29 cellular contexts compared by ENCODE assay signal in the genomic region with DNA sequence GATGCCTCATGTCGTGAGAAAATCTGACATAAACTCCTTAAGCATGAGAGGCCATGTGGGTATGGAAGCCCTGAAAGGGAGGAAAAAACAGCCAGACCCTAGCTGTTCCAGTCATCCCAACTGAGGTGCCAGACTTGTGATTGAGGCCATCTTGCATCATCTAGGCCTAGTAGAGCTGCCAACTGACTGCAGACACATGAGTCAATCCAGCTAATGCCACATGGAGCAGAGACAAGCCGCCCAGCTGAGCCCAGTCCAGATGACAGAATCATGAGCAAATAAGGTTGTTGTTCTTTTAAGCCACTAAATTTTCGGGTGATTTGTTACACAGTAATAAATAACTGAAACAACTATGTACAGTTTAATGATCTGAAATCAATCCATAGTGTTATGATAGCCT.
A peak's percentile ranks its signal among the peaks of the same experiment; 100 is the strongest.
DNase-seq lines count a peak whose midpoint lies in the region; ATAC-seq and TF ChIP-seq lines count a peak whose summit lies in the region.
"Had no signal": no experiment of that assay in that cellular context is flagged by ENCODE, and none has a peak within 500 bp of the region (broad histone marks: within the 10 kb centered on the region; RNA-seq: fewer than 3 reads in every experiment).

No MANE protein-coding gene starts in this region.

- no peak overlapping the region for H3K27ac Mint-ChIP-seq in GM23338
- H3K27ac Mint-ChIP-seq: activated B cell treated with CpG ODN at 0.5 μM for 24 hours; activated CD4-positive, alpha-beta T cell treated with anti-CD3 and anti-CD28 coated beads, Interleukin-2, amount 10 ng/mL, durations not matched to agents 7 days and 5 days; memory B cell; stimulated activated memory B cell treated with anti-CD40 and anti-IgM and Interleukin-4, amounts not matched to agents 10 μg/mL and 1 μg/mL and 100 μg/mL, for 72 hours had no signal

- no peaks in the 10 kb centered on the region; the same call in 2 of the 3 replicates for H3K9me3 Mint-ChIP-seq in GM23338
- H3K9me3 Mint-ChIP-seq: activated B cell treated with CpG ODN at 0.5 μM for 24 hours; activated CD4-positive, alpha-beta T cell treated with anti-CD3 and anti-CD28 coated beads, Interleukin-2, amount 10 ng/mL, durations not matched to agents 7 days and 5 days; memory B cell; stimulated activated memory B cell treated with anti-CD40 and anti-IgM and Interleukin-4, amounts not matched to agents 10 μg/mL and 1 μg/mL and 100 μg/mL, for 72 hours had no signal

- no peak for ATAC-seq in GM23338
- ATAC-seq in esophagus mucosa: peak; percentile 89
- peak; percentile 29 to 86 (median 80) for ATAC-seq in right lobe of liver
- ATAC-seq in HG03469 (IDR thresholded peaks at IDR 0.05; ENCODE audit: unreplicated experiment): no peak
- no peak for ATAC-seq in GM19467 (IDR thresholded peaks at IDR 0.05; ENCODE audit: unreplicated experiment)
- ATAC-seq: left cardiac atrium; stimulated activated memory B cell treated with anti-CD40 and anti-IgM and Interleukin-4, amounts not matched to agents 10 μg/mL and 1 μg/mL and 100 μg/mL, for 72 hours; upper lobe of right lung had no signal

- H3K27me3 ChIP-seq in GM23338 (ENCODE audit: insufficient read depth): no peaks in the 10 kb centered on the region
- H3K27me3 ChIP-seq in right lobe of liver: no peaks in the 10 kb centered on the region
- no peaks in the 10 kb centered on the region for H3K27me3 ChIP-seq in SK-N-SH (ENCODE audit: insufficient read depth)
- H3K27me3 ChIP-seq: BLaER1 treated with 17β-estradiol and CSF1 and Interleukin-3, amounts not matched to agents 10 nM and 100 nM; colonic mucosa; gastrocnemius medialis; hepatocyte; suprapubic skin; upper lobe of right lung had no signal

- H3K79me2 ChIP-seq in GM23338 (replicated peaks; ENCODE audit: insufficient read depth): no peaks in the 10 kb centered on the region
- no peaks in the 10 kb centered on the region for H3K79me2 ChIP-seq in SK-N-SH (ENCODE audit: insufficient read depth)
- H3K79me2 ChIP-seq: hepatocyte had no signal

- TF ChIP-seq CTCF in GM23338 (conservative IDR thresholded peaks at IDR 0.05; ENCODE audit: low read depth in 2 of 2) (no peak), right lobe of liver (IDR thresholded peaks at IDR 0.05) (no peak), SK-N-SH (IDR thresholded peaks at IDR 0.05) (no peak)

- intact Hi-C loops in right lobe of liver (cut with DNase I): no loop called here

- 33% methylated on average over 3 of the region's 3 CpGs for WGBS in right lobe of liver (ENCODE audit: insufficient coverage, low coverage, low lambda C conversion rate, missing lambda C conversion rate)
- WGBS in SK-N-SH (ENCODE audit: low lambda C conversion rate): 12% methylated on average over 3 of the region's 3 CpGs

- DNase-seq in GM23338 (ENCODE audit: low spot score) (no peak), NCI-H460 (ENCODE audit: extremely low read depth, low read depth) (peak; percentile 71), right lobe of liver (peak in 2 of 3 donors; percentile 35 to 72), SK-N-SH (no peak), H4 (ENCODE audit: low spot score) (no peak)
- DNase-seq: activated B cell treated with CpG ODN at 0.5 μM for 24 hours; activated CD4-positive, alpha-beta T cell treated with anti-CD3 and anti-CD28 coated beads, Interleukin-2, amount 10 ng/mL, durations not matched to agents 7 days and 5 days; activated gamma-delta T cell; colonic mucosa; DMS53; effector memory CD4-positive, alpha-beta T cell; GOT3; KG1; left cardiac atrium; NCI-H1436 treated with DMSO at 0.1 percent for 48 hours; NCI-H748 treated with DMSO at 0.1 percent for 48 hours; RPMI8226; T-helper 1 cell; upper lobe of right lung had no signal

- no peak for TF ChIP-seq EP300 in SK-N-SH (IDR thresholded peaks at IDR 0.05; ENCODE audit: borderline replicate concordance in 1 of 2, low read depth in 1 of 2, low read length in 1 of 2)

- H3K27ac ChIP-seq in GM23338 (ENCODE audit: low read depth) (no peak overlapping the region), right lobe of liver (no peak overlapping the region), SK-N-SH (ENCODE audit: low read depth in 2 of 2, low read length in 1 of 2) (no peak overlapping the region)
- H3K27ac ChIP-seq: BLaER1 treated with 17β-estradiol and CSF1 and Interleukin-3, amounts not matched to agents 10 nM and 100 nM; colonic mucosa; gastrocnemius medialis; hepatocyte; skin epidermis; suprapubic skin; upper lobe of right lung had no signal

- H3K4me3 Mint-ChIP-seq in GM23338: no peak overlapping the region
- H3K4me3 Mint-ChIP-seq: activated B cell treated with CpG ODN at 0.5 μM for 24 hours; activated CD4-positive, alpha-beta T cell treated with anti-CD3 and anti-CD28 coated beads, Interleukin-2, amount 10 ng/mL, durations not matched to agents 7 days and 5 days; memory B cell; stimulated activated memory B cell treated with anti-CD40 and anti-IgM and Interleukin-4, amounts not matched to agents 10 μg/mL and 1 μg/mL and 100 μg/mL, for 72 hours had no signal

- H4K20me1 ChIP-seq in GM23338 (replicated peaks; ENCODE audit: insufficient read depth) (no peaks in the 10 kb centered on the region), SK-N-SH (ENCODE audit: insufficient read depth) (no peaks in the 10 kb centered on the region)
- H4K20me1 ChIP-seq: BLaER1 treated with 17β-estradiol and CSF1 and Interleukin-3, amounts not matched to agents 10 nM and 100 nM had no signal

- H3K9ac ChIP-seq in SK-N-SH: no peak overlapping the region
- H3K9ac ChIP-seq: BLaER1 treated with 17β-estradiol and CSF1 and Interleukin-3, amounts not matched to agents 10 nM and 100 nM had no signal

- H3F3A ChIP-seq in GM23338 (replicated peaks; ENCODE audit: low read depth) (no peaks in the 10 kb centered on the region), SK-N-SH (replicated peaks; ENCODE audit: insufficient read depth) (no peaks in the 10 kb centered on the region)

- no peaks in the 10 kb centered on the region for H3K36me3 Mint-ChIP-seq in GM23338 (ENCODE audit: low read depth)
- H3K36me3 Mint-ChIP-seq: memory B cell; stimulated activated memory B cell treated with anti-CD40 and anti-IgM and Interleukin-4, amounts not matched to agents 10 μg/mL and 1 μg/mL and 100 μg/mL, for 72 hours had no signal

- H3K4me2 ChIP-seq in GM23338: no peak overlapping the region
- H3K4me2 ChIP-seq in SK-N-SH: no peak overlapping the region
- H3K4me2 ChIP-seq: BLaER1 treated with 17β-estradiol and CSF1 and Interleukin-3, amounts not matched to agents 10 nM and 100 nM; hepatocyte had no signal

- H3K36me3 ChIP-seq in GM23338 (ENCODE audit: insufficient read depth) (no peaks in the 10 kb centered on the region), right lobe of liver (no peaks in the 10 kb centered on the region), SK-N-SH (replicated peaks in 1 of 2; ENCODE audit: control insufficient read depth in 1 of 2, insufficient read depth in 2 of 2, low read length in 1 of 2) (no peaks in the 10 kb centered on the region)
- H3K36me3 ChIP-seq: BLaER1 treated with 17β-estradiol and CSF1 and Interleukin-3, amounts not matched to agents 10 nM and 100 nM; colonic mucosa; gastrocnemius medialis; suprapubic skin; upper lobe of right lung had no signal

- H3K9me2 ChIP-seq in GM23338 (ENCODE audit: insufficient read depth) (no peaks in the 10 kb centered on the region), SK-N-SH (no peaks in the 10 kb centered on the region)

- CTCF ChIA-PET in SK-N-SH (lab: Yijun Ruan, JAX): no interaction called here

- H3K9me3 ChIP-seq in right lobe of liver (no peaks in the 10 kb centered on the region), SK-N-SH (no peaks in the 10 kb centered on the region)
- H3K9me3 ChIP-seq: BLaER1 treated with 17β-estradiol and CSF1 and Interleukin-3, amounts not matched to agents 10 nM and 100 nM; colonic mucosa; gastrocnemius medialis; suprapubic skin; upper lobe of right lung had no signal

- peaks cover 6% of the 10 kb centered on the region for H3K4me1 Mint-ChIP-seq in GM23338
- H3K4me1 Mint-ChIP-seq: activated B cell treated with CpG ODN at 0.5 μM for 24 hours; activated CD4-positive, alpha-beta T cell treated with anti-CD3 and anti-CD28 coated beads, Interleukin-2, amount 10 ng/mL, durations not matched to agents 7 days and 5 days; memory B cell; stimulated activated memory B cell treated with anti-CD40 and anti-IgM and Interleukin-4, amounts not matched to agents 10 μg/mL and 1 μg/mL and 100 μg/mL, for 72 hours had no signal

- no peaks in the 10 kb centered on the region for H3K4me1 ChIP-seq in GM23338 (ENCODE audit: insufficient read depth)
- peaks cover 0 to 8% (median 0%) of the 10 kb centered on the region in 4 donors for H3K4me1 ChIP-seq in right lobe of liver
- H3K4me1 ChIP-seq in SK-N-SH (ENCODE audit: control insufficient read depth in 1 of 2, insufficient read depth in 2 of 2, low read depth in 1 of 2, low read length in 1 of 2): no peaks in the 10 kb centered on the region; a peak in 1 of 4 replicates
- H3K4me1 ChIP-seq: colonic mucosa, gastrocnemius medialis, suprapubic skin, upper lobe of right lung had no signal

- POLR2A ChIA-PET in SK-N-SH (lab: Yijun Ruan, JAX): no interaction called here

- no peak for TF ChIP-seq POLR2A in right lobe of liver (IDR thresholded peaks at IDR 0.05)

- no peak for TF ChIP-seq RAD21 in SK-N-SH (IDR thresholded peaks at IDR 0.05; ENCODE audit: low read length)

- H3K4me3 ChIP-seq in GM23338 (no peak overlapping the region), right lobe of liver (no peak overlapping the region), SK-N-SH (ENCODE audit: low read depth in 2 of 2, low read length in 1 of 2) (no peak overlapping the region)
- H3K4me3 ChIP-seq: BLaER1 treated with 17β-estradiol and CSF1 and Interleukin-3, amounts not matched to agents 10 nM and 100 nM; colonic mucosa; gastrocnemius medialis; hepatocyte; skin epidermis; suprapubic skin; upper lobe of right lung had no signal

- H3K27me3 Mint-ChIP-seq in GM23338 (ENCODE audit: insufficient read depth, low read depth, poor library complexity): peaks cover 3% of the 10 kb centered on the region
- H3K27me3 Mint-ChIP-seq: activated B cell treated with CpG ODN at 0.5 μM for 24 hours; activated CD4-positive, alpha-beta T cell treated with anti-CD3 and anti-CD28 coated beads, Interleukin-2, amount 10 ng/mL, durations not matched to agents 7 days and 5 days had no signal

- no peak overlapping the region for H2AFZ ChIP-seq in GM23338
- no peak overlapping the region for H2AFZ ChIP-seq in SK-N-SH (ENCODE audit: low read depth)
- H2AFZ ChIP-seq: hepatocyte had no signal

TF ChIP-seq in GM23338, 12 proteins besides CTCF, POLR2A, EP300 and RAD21 (continues in another document):
- TF ChIP-seq EZH2phosphoT487 (IDR thresholded peaks at IDR 0.05; ENCODE audit: unreplicated experiment): no peak

TF ChIP-seq in SK-N-SH, 30 proteins besides CTCF, POLR2A, EP300 and RAD21 (continues in another document):
- TF ChIP-seq YY1 (IDR thresholded peaks at IDR 0.05; ENCODE audit: low read depth): no peak
- no peak for TF ChIP-seq RCOR1 (IDR thresholded peaks at IDR 0.05; ENCODE audit: low read length)
- TF ChIP-seq NFIC (IDR thresholded peaks at IDR 0.05; ENCODE audit: borderline replicate concordance): no peak

Comparison
In these comparisons a context has a peak if more than half of its experiments do, and no peak if none do; other contexts are left out.
1. ATAC-seq: peak in esophagus mucosa (single experiment) and right lobe of liver (4 of 4); none in GM23338 (single experiment), HG03469 (single experiment) and GM19467 (single experiment).
2. DNase-seq: peak in NCI-H460 (single experiment) and right lobe of liver (2 of 3); none in GM23338 (single experiment), SK-N-SH (single experiment) and H4 (single experiment).